24 cellular contexts compared by ENCODE assay signal in genomic region chr9:132365986-132366385, GRCh38. TPM values are rescaled to one million over a fixed set of nuclear protein-coding genes. Genes with fewer than 3 reads are reported as not detected.
"Had no signal": no experiment of that assay in that cellular context is flagged by ENCODE, and none has a peak within 500 bp of the region (broad histone marks: within the 10 kb centered on the region; RNA-seq: fewer than 3 reads in every experiment).

No MANE protein-coding gene starts in this region.

- H3K27me3 ChIP-seq: ascending aorta, tibial nerve had no signal

- H3K4me1 ChIP-seq: ascending aorta, psoas muscle, tibial nerve had no signal

- H3K36me3 Mint-ChIP-seq: activated naive CD4-positive, alpha-beta T cell treated with anti-CD3 and anti-CD28 coated beads, Interleukin-2, amount 50 U/mL, for 24 hours; mesothelial cell of epicardium had no signal

- H3K27me3 Mint-ChIP-seq: activated naive CD4-positive, alpha-beta T cell treated with anti-CD3 and anti-CD28 coated beads, Interleukin-2, amount 50 U/mL, for 24 hours; stimulated activated naive CD8-positive, alpha-beta T cell treated with anti-CD3 and anti-CD28 coated beads, Interleukin-15, Interleukin-2, amounts not matched to agents 100 ng/mL and 50 ng/mL, for 24 hours had no signal

- H3K4me1 Mint-ChIP-seq: activated naive CD4-positive, alpha-beta T cell treated with anti-CD3 and anti-CD28 coated beads, Interleukin-2, amount 50 U/mL, for 24 hours had no signal

- H3K9me3 Mint-ChIP-seq: activated naive CD4-positive, alpha-beta T cell treated with anti-CD3 and anti-CD28 coated beads, Interleukin-2, amount 50 U/mL, for 24 hours; mesothelial cell of epicardium; nephron progenitor cell; stimulated activated naive CD8-positive, alpha-beta T cell treated with anti-CD3 and anti-CD28 coated beads, Interleukin-15, Interleukin-2, amounts not matched to agents 100 ng/mL and 50 ng/mL, for 24 hours; T-helper 1 cell treated with Interleukin-12 subunit alpha and Interleukin-12 subunit beta and Interleukin-4 antibody, amounts not matched to agents 30 μg/mL and 1 μg/mL, for 36 hours had no signal

- H3K4me3 ChIP-seq: ascending aorta, lung, psoas muscle, tibial nerve had no signal

- H3K27ac Mint-ChIP-seq: activated naive CD4-positive, alpha-beta T cell treated with anti-CD3 and anti-CD28 coated beads, Interleukin-2, amount 50 U/mL, for 24 hours; mesothelial cell of epicardium; nephron progenitor cell; stimulated activated naive CD8-positive, alpha-beta T cell treated with anti-CD3 and anti-CD28 coated beads, Interleukin-15, Interleukin-2, amounts not matched to agents 100 ng/mL and 50 ng/mL, for 24 hours; T-helper 1 cell treated with Interleukin-12 subunit alpha and Interleukin-12 subunit beta and Interleukin-4 antibody, amounts not matched to agents 30 μg/mL and 1 μg/mL, for 36 hours had no signal

- H3K9me3 ChIP-seq: ascending aorta, psoas muscle, tibial nerve had no signal

- H3K4me3 Mint-ChIP-seq: activated naive CD4-positive, alpha-beta T cell treated with anti-CD3 and anti-CD28 coated beads, Interleukin-2, amount 50 U/mL, for 24 hours; mesothelial cell of epicardium; nephron progenitor cell; stimulated activated naive CD8-positive, alpha-beta T cell treated with anti-CD3 and anti-CD28 coated beads, Interleukin-15, Interleukin-2, amounts not matched to agents 100 ng/mL and 50 ng/mL, for 24 hours; T-helper 1 cell treated with Interleukin-12 subunit alpha and Interleukin-12 subunit beta and Interleukin-4 antibody, amounts not matched to agents 30 μg/mL and 1 μg/mL, for 36 hours had no signal

- DNase-seq: activated CD4-positive, alpha-beta T cell treated with anti-CD3 and anti-CD28 coated beads, Interleukin-2, amount 50 U/mL, for 1 hour; activated CD4-positive, CD25-positive, alpha-beta regulatory T cell treated with anti-CD3 and anti-CD28 coated beads, Interleukin-2, amount 50 U/mL, for 72 hours; activated CD8-positive, alpha-beta memory T cell treated with anti-CD3 and anti-CD28 coated beads for 24 hours; activated CD8-positive, alpha-beta memory T cell treated with anti-CD3 and anti-CD28 coated beads, Interleukin-2, amount 50 U/mL, for 48 hours; activated gamma-delta T cell; activated T-cell treated with anti-CD3 and anti-CD28 coated beads, Interleukin-2, amount 50 U/mL, for 48 hours; cerebellar nuclear complex; effector memory CD4-positive, alpha-beta T cell; foreskin fibroblast; left colon; nephron progenitor cell; nucleus accumbens; psoas muscle; right cardiac atrium had no signal

- H3K36me3 ChIP-seq: ascending aorta had no signal

- H3K27ac ChIP-seq: ascending aorta, psoas muscle, tibial nerve had no signal

- ATAC-seq: left colon, psoas muscle, right cardiac atrium had no signal

RNA-seq across cellular contexts. Expression of gene CFAP77, which starts 44.0 kb away (rescaled TPM):
- total RNA-seq: ascending aorta, glomerular endothelial cell, left colon, mesothelial cell of epicardium, psoas muscle, skeletal muscle tissue had no signal
- polyA plus RNA-seq: adipose tissue, psoas muscle had no signal
